ENCODE assay signal across 1 cellular context in the genomic region with DNA sequence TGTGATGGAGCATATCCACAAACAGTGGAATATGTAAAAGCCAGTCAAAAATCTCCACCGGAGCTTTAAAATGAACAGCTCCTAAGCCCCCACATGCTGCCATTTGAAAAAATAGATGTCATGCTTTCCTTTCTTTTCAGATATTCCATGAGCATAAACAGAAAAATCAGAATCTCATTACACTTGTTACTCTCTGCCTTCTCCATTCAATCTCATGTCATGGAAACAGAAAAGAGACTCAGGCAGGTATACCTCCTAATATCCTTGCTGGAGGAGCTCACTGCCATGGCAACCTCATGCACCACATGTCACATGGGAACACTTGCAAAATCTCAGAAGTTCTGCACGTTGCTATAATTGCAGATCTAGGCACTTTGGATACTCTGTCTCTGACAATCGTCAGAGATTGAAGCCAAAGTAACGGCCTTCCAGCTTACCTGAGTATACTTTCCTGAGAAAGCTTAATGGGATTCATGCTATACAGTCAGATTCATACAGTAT.
TF ChIP-seq lines count a peak whose summit lies in the region.

No MANE protein-coding gene starts in this region.

TF ChIP-seq in GM23338, 12 proteins besides CTCF, POLR2A, EP300 and RAD21 (continued from another document):
- TF ChIP-seq, protein P1, sequence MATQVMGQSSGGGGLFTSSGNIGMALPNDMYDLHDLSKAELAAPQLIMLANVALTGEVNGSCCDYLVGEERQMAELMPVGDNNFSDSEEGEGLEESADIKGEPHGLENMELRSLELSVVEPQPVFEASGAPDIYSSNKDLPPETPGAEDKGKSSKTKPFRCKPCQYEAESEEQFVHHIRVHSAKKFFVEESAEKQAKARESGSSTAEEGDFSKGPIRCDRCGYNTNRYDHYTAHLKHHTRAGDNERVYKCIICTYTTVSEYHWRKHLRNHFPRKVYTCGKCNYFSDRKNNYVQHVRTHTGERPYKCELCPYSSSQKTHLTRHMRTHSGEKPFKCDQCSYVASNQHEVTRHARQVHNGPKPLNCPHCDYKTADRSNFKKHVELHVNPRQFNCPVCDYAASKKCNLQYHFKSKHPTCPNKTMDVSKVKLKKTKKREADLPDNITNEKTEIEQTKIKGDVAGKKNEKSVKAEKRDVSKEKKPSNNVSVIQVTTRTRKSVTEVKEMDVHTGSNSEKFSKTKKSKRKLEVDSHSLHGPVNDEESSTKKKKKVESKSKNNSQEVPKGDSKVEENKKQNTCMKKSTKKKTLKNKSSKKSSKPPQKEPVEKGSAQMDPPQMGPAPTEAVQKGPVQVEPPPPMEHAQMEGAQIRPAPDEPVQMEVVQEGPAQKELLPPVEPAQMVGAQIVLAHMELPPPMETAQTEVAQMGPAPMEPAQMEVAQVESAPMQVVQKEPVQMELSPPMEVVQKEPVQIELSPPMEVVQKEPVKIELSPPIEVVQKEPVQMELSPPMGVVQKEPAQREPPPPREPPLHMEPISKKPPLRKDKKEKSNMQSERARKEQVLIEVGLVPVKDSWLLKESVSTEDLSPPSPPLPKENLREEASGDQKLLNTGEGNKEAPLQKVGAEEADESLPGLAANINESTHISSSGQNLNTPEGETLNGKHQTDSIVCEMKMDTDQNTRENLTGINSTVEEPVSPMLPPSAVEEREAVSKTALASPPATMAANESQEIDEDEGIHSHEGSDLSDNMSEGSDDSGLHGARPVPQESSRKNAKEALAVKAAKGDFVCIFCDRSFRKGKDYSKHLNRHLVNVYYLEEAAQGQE (IDR thresholded peaks at IDR 0.05; ENCODE audit: unreplicated experiment): no peak
- TF ChIP-seq POLR2AphosphoS5 (IDR thresholded peaks at IDR 0.05; ENCODE audit: low read depth) (no peak), NANOG (IDR thresholded peaks at IDR 0.05; ENCODE audit: borderline replicate concordance) (no peak), EZH2 (IDR thresholded peaks at IDR 0.05; ENCODE audit: low read depth, unreplicated experiment) (no peak)
- TF ChIP-seq, protein P2, sequence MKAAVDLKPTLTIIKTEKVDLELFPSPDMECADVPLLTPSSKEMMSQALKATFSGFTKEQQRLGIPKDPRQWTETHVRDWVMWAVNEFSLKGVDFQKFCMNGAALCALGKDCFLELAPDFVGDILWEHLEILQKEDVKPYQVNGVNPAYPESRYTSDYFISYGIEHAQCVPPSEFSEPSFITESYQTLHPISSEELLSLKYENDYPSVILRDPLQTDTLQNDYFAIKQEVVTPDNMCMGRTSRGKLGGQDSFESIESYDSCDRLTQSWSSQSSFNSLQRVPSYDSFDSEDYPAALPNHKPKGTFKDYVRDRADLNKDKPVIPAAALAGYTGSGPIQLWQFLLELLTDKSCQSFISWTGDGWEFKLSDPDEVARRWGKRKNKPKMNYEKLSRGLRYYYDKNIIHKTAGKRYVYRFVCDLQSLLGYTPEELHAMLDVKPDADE (IDR thresholded peaks at IDR 0.05): no peak
